Comparison of ENCODE assay signal across 18 cellular contexts in the genomic region with DNA sequence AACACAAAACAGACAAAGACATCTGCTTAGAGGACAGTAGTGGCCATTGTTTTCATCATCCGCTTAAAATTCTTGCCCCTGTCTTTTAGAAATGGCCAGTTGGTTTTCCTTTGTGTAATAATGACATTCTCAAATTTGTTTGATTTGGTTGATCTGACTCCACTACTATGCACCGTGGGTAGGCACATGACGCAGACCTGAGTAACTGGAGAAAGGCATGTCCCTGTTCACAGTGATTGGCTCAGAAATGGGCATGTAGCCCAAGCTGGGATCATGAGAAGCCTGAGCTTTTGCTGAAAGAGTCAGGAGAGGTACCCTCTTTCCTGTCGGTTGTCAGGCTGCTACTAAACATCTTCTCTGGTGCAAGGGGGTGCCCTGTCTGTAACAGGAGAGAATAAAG. TPM values are rescaled to one million over a fixed set of nuclear protein-coding genes. Genes with fewer than 3 reads are reported as not detected.
A peak's percentile ranks its signal among the peaks of the same experiment; 100 is the strongest.
DNase-seq lines count a peak whose midpoint lies in the region; ATAC-seq and TF ChIP-seq lines count a peak whose summit lies in the region.
"Had no signal": no experiment of that assay in that cellular context is flagged by ENCODE, and none has a peak within 500 bp of the region (broad histone marks: within the 10 kb centered on the region; RNA-seq: fewer than 3 reads in every experiment).

No MANE protein-coding gene starts in this region.

- peak overlapping the region; percentile 81 for H3K27ac Mint-ChIP-seq in HFFc6
- H3K27ac Mint-ChIP-seq in activated CD8-positive, alpha-beta memory T cell treated with anti-CD3 and anti-CD28 coated beads, Interleukin-2, amount 10 ng/mL, durations not matched to agents 7 days and 5 days = no peak overlapping the region
- H3K27ac Mint-ChIP-seq: activated B cell treated with CpG ODN at 0.5 μM for 24 hours, T-cell had no signal

- H3K4me3 ChIP-seq in astrocyte of the cerebellum (ENCODE audit: low read depth, low read length) = no peak overlapping the region
- H3K4me3 ChIP-seq: PC-9, skin epidermis, upper lobe of right lung had no signal

- H3K27me3 Mint-ChIP-seq in HFFc6 (ENCODE audit: insufficient read depth) = no peaks in the 10 kb centered on the region
- no peaks in the 10 kb centered on the region for H3K27me3 Mint-ChIP-seq in activated CD8-positive, alpha-beta memory T cell treated with anti-CD3 and anti-CD28 coated beads, Interleukin-2, amount 10 ng/mL, durations not matched to agents 7 days and 5 days
- H3K27me3 Mint-ChIP-seq: activated B cell treated with CpG ODN at 0.5 μM for 24 hours had no signal

- no peaks in the 10 kb centered on the region for H3K36me3 Mint-ChIP-seq in HFFc6 (ENCODE audit: low read depth)
- no peaks in the 10 kb centered on the region for H3K36me3 Mint-ChIP-seq in activated CD8-positive, alpha-beta memory T cell treated with anti-CD3 and anti-CD28 coated beads, Interleukin-2, amount 10 ng/mL, durations not matched to agents 7 days and 5 days
- H3K36me3 Mint-ChIP-seq: T-cell had no signal

- CTCF ChIA-PET in activated CD8-positive, alpha-beta memory T cell treated with anti-CD3 and anti-CD28 coated beads, Interleukin-2, amount 10 ng/mL, durations not matched to agents 7 days and 5 days (lab: Charles Lee) = no interaction called here

- in situ Hi-C loops in astrocyte of the cerebellum (cut with HindIII; ENCODE audit: low sequenced_read_pairs) = no loop called here

- peak; percentile 48 for DNase-seq in AG09319 (ENCODE audit: extremely low read depth, low read depth)
- DNase-seq in HFFc6 = peak; percentile 83
- DNase-seq in astrocyte of the cerebellum (ENCODE audit: low read depth) = peak; percentile 34
- DNase-seq in iris pigment epithelial cell (ENCODE audit: low read depth) = peak; percentile 76
- DNase-seq in NCI-H1092 (lab: John Stamatoyannopoulos, UW) = no peak
- no peak for DNase-seq in activated CD8-positive, alpha-beta memory T cell treated with anti-CD3 and anti-CD28 coated beads, Interleukin-2, amount 10 ng/mL, durations not matched to agents 7 days and 5 days
- DNase-seq in HuH-7.5 (ENCODE audit: low spot score) = no peak
- DNase-seq in DMS 273 (lab: John Stamatoyannopoulos, UW; ENCODE audit: unreplicated experiment) = no peak
- DNase-seq: activated B cell treated with CpG ODN at 0.5 μM for 24 hours; DMS153; H7; NCI-H1694; NCI-H510A treated with DMSO at 0.1 percent for 48 hours; PC-9; stimulated activated naive CD4-positive, alpha-beta T cell; T-cell; upper lobe of right lung had no signal

- H3K4me1 Mint-ChIP-seq in HFFc6 (ENCODE audit: low read depth) = peaks cover 37% of the 10 kb centered on the region
- H3K4me1 Mint-ChIP-seq in activated CD8-positive, alpha-beta memory T cell treated with anti-CD3 and anti-CD28 coated beads, Interleukin-2, amount 10 ng/mL, durations not matched to agents 7 days and 5 days = no peaks in the 10 kb centered on the region
- H3K4me1 Mint-ChIP-seq: activated B cell treated with CpG ODN at 0.5 μM for 24 hours, T-cell had no signal

- ATAC-seq in activated CD8-positive, alpha-beta memory T cell treated with anti-CD3 and anti-CD28 coated beads, Interleukin-2, amount 10 ng/mL, durations not matched to agents 7 days and 5 days = no peak
- ATAC-seq: T-cell, upper lobe of right lung had no signal

- no peaks in the 10 kb centered on the region for H3K9me3 Mint-ChIP-seq in HFFc6
- no peaks in the 10 kb centered on the region for H3K9me3 Mint-ChIP-seq in activated CD8-positive, alpha-beta memory T cell treated with anti-CD3 and anti-CD28 coated beads, Interleukin-2, amount 10 ng/mL, durations not matched to agents 7 days and 5 days (ENCODE audit: low read depth)

- H3K4me3 Mint-ChIP-seq in HFFc6 = peak overlapping the region; percentile 64
- H3K4me3 Mint-ChIP-seq in activated CD8-positive, alpha-beta memory T cell treated with anti-CD3 and anti-CD28 coated beads, Interleukin-2, amount 10 ng/mL, durations not matched to agents 7 days and 5 days = no peak overlapping the region
- H3K4me3 Mint-ChIP-seq: activated B cell treated with CpG ODN at 0.5 μM for 24 hours, T-cell had no signal

- TF ChIP-seq CTCF in AG09319 (IDR thresholded peaks at IDR 0.05; ENCODE audit: low read depth, low read length) (no peak), HFFc6 (IDR thresholded peaks at IDR 0.05) (no peak), astrocyte of the cerebellum (IDR thresholded peaks at IDR 0.05; ENCODE audit: low read depth, low read length, missing control alignments) (no peak)

RNA-seq across cellular contexts. Expression of a gene that starts 36.6 kb away (rescaled TPM):
- total RNA-seq in HFFc6 (2021; fragmentation: NEBNext Ultra II Directional; extraction: Animal tissue kit (Norgen Biotek cat#: 25700)) = 10 to 100 TPM; 21.1 to 30.5 (median 22.4) TPM
- total RNA-seq in activated CD8-positive, alpha-beta memory T cell treated with anti-CD3 and anti-CD28 coated beads, Interleukin-2, amount 10 ng/mL, durations not matched to agents 7 days and 5 days = 1 to 10 TPM in 1 of 2 experiments, under 1 TPM in 1; 0.29 to 4.3 TPM
- total RNA-seq: activated B cell treated with CpG ODN at 0.5 μM for 24 hours had no signal

Comparison
In these comparisons a context has a peak if more than half of its experiments do, and no peak if none do; other contexts are left out.
1. DNase-seq: peak in AG09319 (single experiment), HFFc6 (single experiment), astrocyte of the cerebellum (single experiment) and iris pigment epithelial cell (single experiment); none in NCI-H1092 (single experiment), activated CD8-positive, alpha-beta memory T cell treated with anti-CD3 and anti-CD28 coated beads, Interleukin-2, amount 10 ng/mL, durations not matched to agents 7 days and 5 days (single experiment), HuH-7.5 (single experiment) and DMS 273 (single experiment).
2. RNA of a gene that starts 36.6 kb away (total RNA-seq): 21.1 to 30.5 TPM in HFFc6; 0.29 to 4.3 TPM in activated CD8-positive, alpha-beta memory T cell treated with anti-CD3 and anti-CD28 coated beads, Interleukin-2, amount 10 ng/mL, durations not matched to agents 7 days and 5 days; every median in the first group is over 4 times any median in the second.